In the genomic region with DNA sequence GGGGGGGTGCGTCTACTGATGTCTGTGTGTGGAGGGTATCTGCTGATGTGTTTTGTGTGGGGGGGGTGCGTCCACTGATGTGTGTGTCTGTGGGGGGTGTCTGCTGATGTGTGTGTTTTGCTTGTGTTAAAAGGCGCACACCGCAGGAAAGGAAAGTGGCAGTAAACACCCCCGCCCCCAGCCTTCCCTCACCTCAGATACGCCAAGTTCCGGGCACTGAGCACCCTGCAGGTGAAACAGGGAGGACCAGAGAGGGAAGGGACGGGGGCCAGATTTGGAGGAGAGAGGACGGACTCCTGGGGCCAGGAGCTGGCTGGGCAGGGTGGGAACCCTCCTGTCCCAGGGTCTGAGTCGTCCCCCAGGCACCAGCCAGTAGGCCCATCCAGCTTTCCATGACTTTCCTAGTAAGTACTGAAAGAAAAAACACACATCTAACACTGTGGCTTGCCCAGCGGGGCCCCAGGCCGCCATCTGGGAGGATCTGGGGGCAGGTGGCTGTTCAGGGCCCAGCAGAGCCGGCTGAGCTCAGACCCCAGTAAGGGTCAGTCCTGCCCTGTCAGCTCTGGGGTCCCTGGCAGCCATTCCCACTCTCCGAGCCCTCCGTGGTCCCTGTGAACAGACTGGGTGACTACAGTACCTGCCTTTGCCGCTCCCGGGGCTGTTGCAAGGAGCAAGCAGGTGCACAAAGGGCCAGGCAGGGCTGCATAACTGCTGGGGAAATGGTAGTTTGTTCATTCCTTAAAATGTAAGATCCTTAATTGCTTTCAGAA, we compare ENCODE assay signal across 9 cellular contexts.
DNase-seq lines count a peak whose midpoint lies in the region; ATAC-seq and TF ChIP-seq lines count a peak whose summit lies in the region.
"Had no signal": no experiment of that assay in that cellular context is flagged by ENCODE, and none has a peak within 500 bp of the region (broad histone marks: within the 10 kb centered on the region; RNA-seq: fewer than 3 reads in every experiment).

No MANE protein-coding gene starts in this region.

- peak overlapping the region; percentile 81 for H3K27ac ChIP-seq in CD8-positive, alpha-beta T cell (ENCODE audit: low read depth, low read length)
- no peak overlapping the region for H3K27ac ChIP-seq in osteoblast (ENCODE audit: low read depth, low read length)
- H3K27ac ChIP-seq: KMS-11 had no signal

- no peaks in the 10 kb centered on the region for H3K79me2 ChIP-seq in osteoblast (ENCODE audit: insufficient read depth, low read length)

- H3K27ac Mint-ChIP-seq in CD8-positive, alpha-beta T cell, result peak overlapping the region; percentile 97

- peak overlapping the region; percentile 48 for H3K4me3 ChIP-seq in CD8-positive, alpha-beta T cell (ENCODE audit: low read depth, low read length)
- no peak overlapping the region for H3K4me3 ChIP-seq in osteoblast (ENCODE audit: insufficient read depth, low read length)

- peak; percentile 6 for ATAC-seq in CD8-positive, alpha-beta T cell
- ATAC-seq in HG03342 (IDR thresholded peaks at IDR 0.05; ENCODE audit: unreplicated experiment), result peak; percentile 5
- ATAC-seq in activated T-cell treated with anti-CD3 and anti-CD28 coated beads, Interleukin-2, amount 50 U/mL, for 4 hours, result peak; percentile 0 to 8
- ATAC-seq in HG03442 (IDR thresholded peaks at IDR 0.05; ENCODE audit: unreplicated experiment), result no peak

- CTCF ChIA-PET in CD8-positive, alpha-beta T cell (lab: Charles Lee), result interaction anchor here (1.0 to 2.8 kb wide), 8 partner anchors 15 to 149 kb away, joined by 3 to 34 read pairs (median 6); a partner anchor contains a TSS

- H3K9me3 ChIP-seq in CD8-positive, alpha-beta T cell (ENCODE audit: low read length), result no peaks in the 10 kb centered on the region
- H3K9me3 ChIP-seq in osteoblast (ENCODE audit: low read depth, low read length), result no peaks in the 10 kb centered on the region

- H2AFZ ChIP-seq in osteoblast (ENCODE audit: low read length), result no peak overlapping the region

- intact Hi-C loops in CD8-positive, alpha-beta T cell (cut with DNase I, micrococcal nuclease), result loop anchor here (1.0 to 5.0 kb wide), 8 partner anchors 16 to 510 kb away; a partner anchor contains a TSS

- no peaks in the 10 kb centered on the region for H3K27me3 Mint-ChIP-seq in CD8-positive, alpha-beta T cell (ENCODE audit: low read depth)
- H3K27me3 Mint-ChIP-seq in activated T-cell treated with anti-CD3 and anti-CD28 coated beads, Interleukin-2, amount 50 U/mL, for 4 hours (ENCODE audit: low read depth), result no peaks in the 10 kb centered on the region

- H3K4me1 Mint-ChIP-seq in CD8-positive, alpha-beta T cell (ENCODE audit: low read depth), result peaks cover 66% of the 10 kb centered on the region
- peaks cover 68% of the 10 kb centered on the region for H3K4me1 Mint-ChIP-seq in activated T-cell treated with anti-CD3 and anti-CD28 coated beads, Interleukin-2, amount 50 U/mL, for 4 hours (ENCODE audit: low read depth)

- H3K4me1 ChIP-seq in CD8-positive, alpha-beta T cell (ENCODE audit: insufficient read depth, low read length), result peaks cover 74% of the 10 kb centered on the region
- H3K4me1 ChIP-seq in osteoblast (ENCODE audit: insufficient read depth, low read length), result no peaks in the 10 kb centered on the region

- H3K4me3 Mint-ChIP-seq in CD8-positive, alpha-beta T cell, result peak overlapping the region; percentile 86
- H3K4me3 Mint-ChIP-seq in activated T-cell treated with anti-CD3 and anti-CD28 coated beads, Interleukin-2, amount 50 U/mL, for 4 hours, result peak overlapping the region; percentile 78

- H4K20me1 ChIP-seq in osteoblast (ENCODE audit: insufficient read depth, low read length), result no peaks in the 10 kb centered on the region

- POLR2A ChIA-PET in CD8-positive, alpha-beta T cell (lab: Charles Lee), result interaction anchor here (0.6 to 2.8 kb wide), 7 partner anchors 15 to 248 kb away, joined by 3 to 23 read pairs (median 4); no protein-coding TSS in a partner anchor

- H3K36me3 Mint-ChIP-seq in CD8-positive, alpha-beta T cell, result peaks cover 3% of the 10 kb centered on the region
- H3K36me3 Mint-ChIP-seq in activated T-cell treated with anti-CD3 and anti-CD28 coated beads, Interleukin-2, amount 50 U/mL, for 4 hours (ENCODE audit: insufficient read depth), result peaks cover 7% of the 10 kb centered on the region

- TF ChIP-seq CTCF in CD8-positive, alpha-beta T cell (IDR thresholded peaks at IDR 0.05), result no peak
- no peak for TF ChIP-seq CTCF in osteoblast (IDR thresholded peaks at IDR 0.05; ENCODE audit: extremely low read depth, low read depth, low read length)

- no peaks in the 10 kb centered on the region for H3K27me3 ChIP-seq in CD8-positive, alpha-beta T cell (ENCODE audit: insufficient read depth, low read length)
- no peaks in the 10 kb centered on the region for H3K27me3 ChIP-seq in osteoblast (ENCODE audit: insufficient read depth, low read length)

- peak in 5 of 7 experiments; percentile 38 to 81 (median 68) for DNase-seq in CD8-positive, alpha-beta T cell
- DNase-seq in activated T-cell treated with anti-CD3 and anti-CD28 coated beads, Interleukin-2, amount 50 U/mL, for 4 hours, result peak; percentile 60
- peak; percentile 84 for DNase-seq in osteoblast (ENCODE audit: insufficient read length, low spot score, missing footprints)
- no peak for DNase-seq in NCI-H2171 treated with DMSO at 0.1 percent for 48 hours (lab: John Stamatoyannopoulos, UW)
- DNase-seq in SIG-M5 (lab: John Stamatoyannopoulos, UW), result no peak
- DNase-seq in DMS153 treated with DMSO at 0.1 percent for 48 hours (lab: John Stamatoyannopoulos, UW; ENCODE audit: unreplicated experiment), result no peak

- peaks cover 2% of the 10 kb centered on the region for H3K36me3 ChIP-seq in CD8-positive, alpha-beta T cell (ENCODE audit: insufficient read depth, low read length)
- H3K36me3 ChIP-seq in osteoblast (ENCODE audit: insufficient read depth, low read length), result no peaks in the 10 kb centered on the region

- H3K4me2 ChIP-seq in osteoblast (ENCODE audit: insufficient read depth, low read length), result no peak overlapping the region
- H3K4me2 ChIP-seq: KMS-11 had no signal

- H3K9me3 Mint-ChIP-seq in CD8-positive, alpha-beta T cell, result no peaks in the 10 kb centered on the region
- H3K9me3 Mint-ChIP-seq in activated T-cell treated with anti-CD3 and anti-CD28 coated beads, Interleukin-2, amount 50 U/mL, for 4 hours, result no peaks in the 10 kb centered on the region

Comparison
In these comparisons a context has a peak if more than half of its experiments do, and no peak if none do; other contexts are left out.
1. DNase-seq: peak in CD8-positive, alpha-beta T cell (5 of 7), activated T-cell treated with anti-CD3 and anti-CD28 coated beads, Interleukin-2, amount 50 U/mL, for 4 hours (single experiment) and osteoblast (single experiment); none in NCI-H2171 treated with DMSO at 0.1 percent for 48 hours (single experiment), SIG-M5 (single experiment) and DMS153 treated with DMSO at 0.1 percent for 48 hours (single experiment).